In the genomic region with DNA sequence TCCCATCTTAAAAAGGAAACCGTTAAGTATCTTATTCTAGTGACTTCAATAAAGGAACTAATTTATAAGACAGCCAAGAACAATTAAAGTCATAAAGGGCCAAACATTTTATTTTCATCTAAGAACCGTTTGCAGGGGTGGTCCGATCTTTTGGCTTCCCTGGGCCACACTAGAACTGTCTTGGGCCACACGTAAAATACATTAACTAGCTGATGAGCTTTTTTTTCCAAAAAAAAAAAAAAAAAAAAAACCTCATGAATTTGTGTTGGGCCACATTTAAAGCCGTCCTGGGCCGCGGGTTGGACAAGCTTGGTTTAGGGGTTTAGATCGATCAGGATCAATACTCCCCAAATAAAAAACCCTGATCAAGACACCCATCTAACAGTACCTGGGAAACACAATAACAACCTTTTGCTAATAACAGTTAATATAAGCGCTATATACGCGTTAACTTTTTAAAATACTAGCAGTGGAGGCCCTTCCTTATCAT, we compare ENCODE assay signal across 8 cellular contexts. TPM values are rescaled to one million over a fixed set of nuclear protein-coding genes. Genes with fewer than 3 reads are reported as not detected.
DNase-seq lines count a peak whose midpoint lies in the region; ATAC-seq and TF ChIP-seq lines count a peak whose summit lies in the region.

No MANE protein-coding gene starts in this region.

- intact Hi-C loops in thyroid gland (cut with DNase I) = no loop called here

- no peak for DNase-seq in activated CD8-positive, alpha-beta memory T cell treated with anti-CD3 and anti-CD28 coated beads, Interleukin-2, amount 10 ng/mL, durations not matched to agents 7 days and 5 days
- no peak for DNase-seq in activated CD8-positive, alpha-beta memory T cell treated with anti-CD3 and anti-CD28 coated beads for 24 hours
- DNase-seq in thyroid gland = no peak
- no peak for DNase-seq in effector CD8-positive, alpha-beta T cell (lab: John Stamatoyannopoulos, UW)
- no peak for DNase-seq in D341Med (ENCODE audit: low spot score)

- no peak for TF ChIP-seq POLR2A in thyroid gland (IDR thresholded peaks at IDR 0.05)

- TF ChIP-seq CTCF in liver (IDR thresholded peaks at IDR 0.05; ENCODE audit: low read depth, low read length, missing input control) (no peak), thyroid gland (IDR thresholded peaks at IDR 0.05) (no peak)

- H3K4me1 ChIP-seq in liver (ENCODE audit: control insufficient read depth in 4 of 4, insufficient read depth in 4 of 4, low read length in 3 of 4) (peaks cover 4 to 17% (median 8%) of the 10 kb centered on the region in 4 donors), thyroid gland (peaks cover 13 to 21% of the 10 kb centered on the region in 2 donors)

- WGBS in liver = 30% methylated on average over 11 of the region's 11 CpGs
- 18 to 23% methylated on average over 11 of the region's 11 CpGs for WGBS in thyroid gland, 2 donors

- H3K9ac ChIP-seq in liver (ENCODE audit: low read depth in 1 of 2, low read length in 2 of 2) = peak overlapping the region; percentile 48 to 72

- H3K27ac Mint-ChIP-seq in activated CD8-positive, alpha-beta memory T cell treated with anti-CD3 and anti-CD28 coated beads, Interleukin-2, amount 10 ng/mL, durations not matched to agents 7 days and 5 days = peak overlapping the region; percentile 99

- H3K27me3 ChIP-seq in liver (ENCODE audit: control insufficient read depth in 4 of 4, insufficient read depth in 4 of 4, low read length in 3 of 4) = no peaks in the 10 kb centered on the region
- no peaks in the 10 kb centered on the region for H3K27me3 ChIP-seq in thyroid gland

- TF ChIP-seq RAD21 in liver (IDR thresholded peaks at IDR 0.05) = no peak

- H3K9me3 Mint-ChIP-seq in activated CD8-positive, alpha-beta memory T cell treated with anti-CD3 and anti-CD28 coated beads, Interleukin-2, amount 10 ng/mL, durations not matched to agents 7 days and 5 days (ENCODE audit: low read depth) = peaks cover 5% of the 10 kb centered on the region

- CTCF ChIA-PET in activated CD8-positive, alpha-beta memory T cell treated with anti-CD3 and anti-CD28 coated beads, Interleukin-2, amount 10 ng/mL, durations not matched to agents 7 days and 5 days (lab: Charles Lee) = interaction anchor here (0.7 to 2.8 kb wide), 5 partner anchors 8 to 598 kb away, joined by 3 to 10 read pairs (median 4); a partner anchor contains a TSS

- H3K4me3 ChIP-seq in liver (ENCODE audit: low read depth in 1 of 3, low read length in 3 of 3) (peak overlapping the region; percentile 72 to 96 (median 86)), thyroid gland (replicated peaks in 1 of 3) (peak overlapping the region; percentile 60 to 88 (median 85))

- no peak for ATAC-seq in activated CD8-positive, alpha-beta memory T cell treated with anti-CD3 and anti-CD28 coated beads, Interleukin-2, amount 10 ng/mL, durations not matched to agents 7 days and 5 days
- no peak for ATAC-seq in GM19328 (IDR thresholded peaks at IDR 0.05; ENCODE audit: unreplicated experiment)

- H3K36me3 ChIP-seq in liver (ENCODE audit: control insufficient read depth in 4 of 4, insufficient read depth in 3 of 4, low read depth in 1 of 4, low read length in 3 of 4) (peaks cover 0 to 3% (median 0%) of the 10 kb centered on the region in 4 donors), thyroid gland (no peaks in the 10 kb centered on the region)

- H3K4me3 Mint-ChIP-seq in activated CD8-positive, alpha-beta memory T cell treated with anti-CD3 and anti-CD28 coated beads, Interleukin-2, amount 10 ng/mL, durations not matched to agents 7 days and 5 days = peak overlapping the region; percentile 96

- H3K9me3 ChIP-seq in liver (ENCODE audit: control insufficient read depth in 4 of 4, low read length in 3 of 4) (no peaks in the 10 kb centered on the region), thyroid gland (no peaks in the 10 kb centered on the region)

- H3K27ac ChIP-seq in angular gyrus (ENCODE audit: low read depth, low read length) (peak overlapping the region; percentile 92), liver (ENCODE audit: low read depth in 1 of 2, low read length in 2 of 2) (peak overlapping the region; percentile 93 to 97), thyroid gland (peak overlapping the region in 2 of 3 donors; percentile 99)

- no peaks in the 10 kb centered on the region for H3K27me3 Mint-ChIP-seq in activated CD8-positive, alpha-beta memory T cell treated with anti-CD3 and anti-CD28 coated beads, Interleukin-2, amount 10 ng/mL, durations not matched to agents 7 days and 5 days

- H3K36me3 Mint-ChIP-seq in activated CD8-positive, alpha-beta memory T cell treated with anti-CD3 and anti-CD28 coated beads, Interleukin-2, amount 10 ng/mL, durations not matched to agents 7 days and 5 days = peaks cover 34% of the 10 kb centered on the region

- H3K4me1 Mint-ChIP-seq in activated CD8-positive, alpha-beta memory T cell treated with anti-CD3 and anti-CD28 coated beads, Interleukin-2, amount 10 ng/mL, durations not matched to agents 7 days and 5 days = peaks cover 55% of the 10 kb centered on the region

TF ChIP-seq in liver, 16 proteins besides CTCF, POLR2A, EP300 and RAD21:
- TF ChIP-seq, protein P1, sequence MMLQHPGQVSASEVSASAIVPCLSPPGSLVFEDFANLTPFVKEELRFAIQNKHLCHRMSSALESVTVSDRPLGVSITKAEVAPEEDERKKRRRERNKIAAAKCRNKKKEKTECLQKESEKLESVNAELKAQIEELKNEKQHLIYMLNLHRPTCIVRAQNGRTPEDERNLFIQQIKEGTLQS (IDR thresholded peaks at IDR 0.05) = no peak
- TF ChIP-seq FOXA2 (IDR thresholded peaks at IDR 0.05) (no peak), YY1 (IDR thresholded peaks at IDR 0.05) (no peak), JUND (IDR thresholded peaks at IDR 0.05) (no peak), TAF1 (conservative IDR thresholded peaks at IDR 0.05) (no peak), HNF4G (IDR thresholded peaks at IDR 0.05) (no peak), NR2F2 (IDR thresholded peaks at IDR 0.05) (no peak), GABPA (IDR thresholded peaks at IDR 0.05 in 1 of 2, conservative IDR thresholded peaks at IDR 0.05 in 1 of 2) (no peak), FOXA1 (IDR thresholded peaks at IDR 0.05) (no peak), RXRA (IDR thresholded peaks at IDR 0.05) (no peak), EGR1 (IDR thresholded peaks at IDR 0.05; ENCODE audit: low read depth in 2 of 2) (no peak), HNF4A (conservative IDR thresholded peaks at IDR 0.05) (no peak)
- TF ChIP-seq, protein P2, sequence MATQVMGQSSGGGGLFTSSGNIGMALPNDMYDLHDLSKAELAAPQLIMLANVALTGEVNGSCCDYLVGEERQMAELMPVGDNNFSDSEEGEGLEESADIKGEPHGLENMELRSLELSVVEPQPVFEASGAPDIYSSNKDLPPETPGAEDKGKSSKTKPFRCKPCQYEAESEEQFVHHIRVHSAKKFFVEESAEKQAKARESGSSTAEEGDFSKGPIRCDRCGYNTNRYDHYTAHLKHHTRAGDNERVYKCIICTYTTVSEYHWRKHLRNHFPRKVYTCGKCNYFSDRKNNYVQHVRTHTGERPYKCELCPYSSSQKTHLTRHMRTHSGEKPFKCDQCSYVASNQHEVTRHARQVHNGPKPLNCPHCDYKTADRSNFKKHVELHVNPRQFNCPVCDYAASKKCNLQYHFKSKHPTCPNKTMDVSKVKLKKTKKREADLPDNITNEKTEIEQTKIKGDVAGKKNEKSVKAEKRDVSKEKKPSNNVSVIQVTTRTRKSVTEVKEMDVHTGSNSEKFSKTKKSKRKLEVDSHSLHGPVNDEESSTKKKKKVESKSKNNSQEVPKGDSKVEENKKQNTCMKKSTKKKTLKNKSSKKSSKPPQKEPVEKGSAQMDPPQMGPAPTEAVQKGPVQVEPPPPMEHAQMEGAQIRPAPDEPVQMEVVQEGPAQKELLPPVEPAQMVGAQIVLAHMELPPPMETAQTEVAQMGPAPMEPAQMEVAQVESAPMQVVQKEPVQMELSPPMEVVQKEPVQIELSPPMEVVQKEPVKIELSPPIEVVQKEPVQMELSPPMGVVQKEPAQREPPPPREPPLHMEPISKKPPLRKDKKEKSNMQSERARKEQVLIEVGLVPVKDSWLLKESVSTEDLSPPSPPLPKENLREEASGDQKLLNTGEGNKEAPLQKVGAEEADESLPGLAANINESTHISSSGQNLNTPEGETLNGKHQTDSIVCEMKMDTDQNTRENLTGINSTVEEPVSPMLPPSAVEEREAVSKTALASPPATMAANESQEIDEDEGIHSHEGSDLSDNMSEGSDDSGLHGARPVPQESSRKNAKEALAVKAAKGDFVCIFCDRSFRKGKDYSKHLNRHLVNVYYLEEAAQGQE (IDR thresholded peaks at IDR 0.05) = no peak
TF ChIP-seq in liver: peak in this region for 0.

RNA-seq across cellular contexts. Expression of a gene that starts 1.2 kb away (rescaled TPM):
- 100 to 1,000 TPM; 434 to 655 TPM for total RNA-seq in activated CD8-positive, alpha-beta memory T cell treated with anti-CD3 and anti-CD28 coated beads, Interleukin-2, amount 10 ng/mL, durations not matched to agents 7 days and 5 days
- total RNA-seq in liver (10 to 100 TPM; 38.1 to 74.7 TPM), thyroid gland (100 to 1,000 TPM; 193 to 341 (median 213) TPM)
- polyA plus RNA-seq in liver = 10 to 100 TPM; 36.6 to 46.6 TPM

RNA-seq across cellular contexts. Expression of a gene that starts 51.7 kb away (rescaled TPM):
- 10 to 100 TPM; 36.8 to 95.6 TPM for total RNA-seq in activated CD8-positive, alpha-beta memory T cell treated with anti-CD3 and anti-CD28 coated beads, Interleukin-2, amount 10 ng/mL, durations not matched to agents 7 days and 5 days
- total RNA-seq in liver (10 to 100 TPM in 1 of 2 donors, 1 to 10 TPM in 1; 4.5 to 11.5 TPM), thyroid gland (10 to 100 TPM; 45.2 to 73.1 (median 57.5) TPM)
- 1 to 10 TPM; 2.8 to 6.9 TPM for polyA plus RNA-seq in liver
